ENCODE assay signal across 10 cellular contexts in genomic region chr19:5338661-5339469, GRCh38. TPM values are rescaled to one million over a fixed set of nuclear protein-coding genes. Genes with fewer than 3 reads are reported as not detected.
A peak's percentile ranks its signal among the peaks of the same experiment; 100 is the strongest.
DNase-seq lines count a peak whose midpoint lies in the region; ATAC-seq and TF ChIP-seq lines count a peak whose summit lies in the region.
"Had no signal": no experiment of that assay in that cellular context is flagged by ENCODE, and none has a peak within 500 bp of the region (broad histone marks: within the 10 kb centered on the region; RNA-seq: fewer than 3 reads in every experiment).

No MANE protein-coding gene starts in this region.

- WGBS in prostate gland: 7% methylated on average over 34 of the region's 34 CpGs

- H3K4me1 Mint-ChIP-seq in activated naive CD4-positive, alpha-beta T cell treated with anti-CD3 and anti-CD28 coated beads, Interleukin-2, amount 10 ng/mL, durations not matched to agents 7 days and 5 days: peaks cover 10% of the 10 kb centered on the region
- peaks cover 39% of the 10 kb centered on the region for H3K4me1 Mint-ChIP-seq in stimulated activated naive CD8-positive, alpha-beta T cell treated with anti-CD3 and anti-CD28 coated beads, Interleukin-15, amount 100 ng/mL, for 72 hours

- H3K4me3 Mint-ChIP-seq in activated naive CD4-positive, alpha-beta T cell treated with anti-CD3 and anti-CD28 coated beads, Interleukin-2, amount 10 ng/mL, durations not matched to agents 7 days and 5 days: peak overlapping the region; percentile 19
- peak overlapping the region; percentile 78 to 84 for H3K4me3 Mint-ChIP-seq in stimulated activated naive CD8-positive, alpha-beta T cell treated with anti-CD3 and anti-CD28 coated beads, Interleukin-15, amount 100 ng/mL, for 72 hours

- DNase-seq in activated naive CD4-positive, alpha-beta T cell treated with anti-CD3 and anti-CD28 coated beads, Interleukin-2, amount 10 ng/mL, durations not matched to agents 7 days and 5 days: no peak
- no peak for DNase-seq in activated naive CD4-positive, alpha-beta T cell treated with anti-CD3 and anti-CD28 coated beads, Interleukin-2, amount 50 U/mL, for 72 hours (ENCODE audit: low spot score in 2 of 2)
- DNase-seq in SJCRH30 (peak in 1 of 2 experiments; percentile 40), globus pallidus (ENCODE audit: low spot score) (peak; percentile 55), NCI-H2081 treated with DMSO at 0.1 percent for 48 hours (lab: John Stamatoyannopoulos, UW) (no peak), NCI-H1048 (lab: John Stamatoyannopoulos, UW) (no peak), prostate gland (ENCODE audit: low spot score) (no peak)
- no peak for DNase-seq in stimulated activated naive CD8-positive, alpha-beta T cell treated with anti-CD3 and anti-CD28 coated beads, Interleukin-15, amount 100 ng/mL, for 72 hours
- DNase-seq: DND-41 had no signal

- H3K36me3 ChIP-seq in SJCRH30 (no peaks in the 10 kb centered on the region), prostate gland (no peaks in the 10 kb centered on the region)

- H3K9me3 ChIP-seq in SJCRH30 (replicated peaks) (no peaks in the 10 kb centered on the region), prostate gland (no peaks in the 10 kb centered on the region)

- H3K27ac ChIP-seq in SJCRH30 (no peak overlapping the region), prostate gland (no peak overlapping the region)
- H3K27ac ChIP-seq: KMS-11 had no signal

- H3K4me3 ChIP-seq in SJCRH30 (peak overlapping the region; percentile 64), prostate gland (no peak overlapping the region)

- peak in 1 of 4 experiments; percentile 15 for TF ChIP-seq CTCF in prostate gland (IDR thresholded peaks at IDR 0.05)

- 0 out of 2 replicates have a peak, but pooled peaks cover 4% of the 10 kb centered on the region for H3K27me3 ChIP-seq in SJCRH30
- H3K27me3 ChIP-seq in prostate gland (replicated peaks; ENCODE audit: insufficient read depth): peaks cover 4% of the 10 kb centered on the region

- H3K4me1 ChIP-seq in SJCRH30: no peaks in the 10 kb centered on the region
- peaks cover 8% of the 10 kb centered on the region for H3K4me1 ChIP-seq in prostate gland (replicated peaks)

- H3K9me3 Mint-ChIP-seq in activated naive CD4-positive, alpha-beta T cell treated with anti-CD3 and anti-CD28 coated beads, Interleukin-2, amount 10 ng/mL, durations not matched to agents 7 days and 5 days: no peaks in the 10 kb centered on the region
- no peaks in the 10 kb centered on the region for H3K9me3 Mint-ChIP-seq in activated naive CD4-positive, alpha-beta T cell treated with anti-CD3 and anti-CD28 coated beads, Interleukin-2, amount 50 U/mL, for 72 hours
- H3K9me3 Mint-ChIP-seq in stimulated activated naive CD8-positive, alpha-beta T cell treated with anti-CD3 and anti-CD28 coated beads, Interleukin-15, amount 100 ng/mL, for 72 hours: no peaks in the 10 kb centered on the region

- ATAC-seq in activated naive CD4-positive, alpha-beta T cell treated with anti-CD3 and anti-CD28 coated beads, Interleukin-2, amount 50 U/mL, for 72 hours: no peak
- ATAC-seq in stimulated activated naive CD8-positive, alpha-beta T cell treated with anti-CD3 and anti-CD28 coated beads, Interleukin-15, amount 100 ng/mL, for 72 hours: no peak

- H3K27ac Mint-ChIP-seq in activated naive CD4-positive, alpha-beta T cell treated with anti-CD3 and anti-CD28 coated beads, Interleukin-2, amount 10 ng/mL, durations not matched to agents 7 days and 5 days: no peak overlapping the region
- no peak overlapping the region for H3K27ac Mint-ChIP-seq in activated naive CD4-positive, alpha-beta T cell treated with anti-CD3 and anti-CD28 coated beads, Interleukin-2, amount 50 U/mL, for 72 hours
- H3K27ac Mint-ChIP-seq in stimulated activated naive CD8-positive, alpha-beta T cell treated with anti-CD3 and anti-CD28 coated beads, Interleukin-15, amount 100 ng/mL, for 72 hours: peak overlapping the region; percentile 66 to 91

- peaks cover 82% of the 10 kb centered on the region for H3K27me3 Mint-ChIP-seq in activated naive CD4-positive, alpha-beta T cell treated with anti-CD3 and anti-CD28 coated beads, Interleukin-2, amount 10 ng/mL, durations not matched to agents 7 days and 5 days
- peaks cover 86% of the 10 kb centered on the region for H3K27me3 Mint-ChIP-seq in stimulated activated naive CD8-positive, alpha-beta T cell treated with anti-CD3 and anti-CD28 coated beads, Interleukin-15, amount 100 ng/mL, for 72 hours

- intact Hi-C loops in prostate gland (cut with DNase I): no loop called here

- CTCF ChIA-PET in activated naive CD4-positive, alpha-beta T cell treated with anti-CD3 and anti-CD28 coated beads, Interleukin-2, amount 10 ng/mL, durations not matched to agents 7 days and 5 days (lab: Charles Lee): no interaction called here

- no peak for TF ChIP-seq POLR2A in prostate gland (IDR thresholded peaks at IDR 0.05)

- no peaks in the 10 kb centered on the region for H3K36me3 Mint-ChIP-seq in activated naive CD4-positive, alpha-beta T cell treated with anti-CD3 and anti-CD28 coated beads, Interleukin-2, amount 10 ng/mL, durations not matched to agents 7 days and 5 days
- peaks cover 0 to 6% of the 10 kb centered on the region in 2 donors for H3K36me3 Mint-ChIP-seq in activated naive CD4-positive, alpha-beta T cell treated with anti-CD3 and anti-CD28 coated beads, Interleukin-2, amount 50 U/mL, for 72 hours

RNA-seq across cellular contexts. Expression of gene PTPRS, which starts 1.7 kb away (rescaled TPM):
- total RNA-seq in activated naive CD4-positive, alpha-beta T cell treated with anti-CD3 and anti-CD28 coated beads, Interleukin-2, amount 50 U/mL, for 72 hours: 1 to 10 TPM; 2.3 TPM
- total RNA-seq in SJCRH30 (2014; rRNA removed; shearing (Covaris generic)): 21.8 and 22.2 TPM in 2 replicates
- 100 to 1,000 TPM; 221 to 379 TPM for total RNA-seq in prostate gland

Comparison
In these comparisons a context has a peak if more than half of its experiments do, and no peak if none do; other contexts are left out.
1. H3K27ac Mint-ChIP-seq: peak in stimulated activated naive CD8-positive, alpha-beta T cell treated with anti-CD3 and anti-CD28 coated beads, Interleukin-15, amount 100 ng/mL, for 72 hours (2 of 2); none in activated naive CD4-positive, alpha-beta T cell treated with anti-CD3 and anti-CD28 coated beads, Interleukin-2, amount 10 ng/mL, durations not matched to agents 7 days and 5 days (single experiment) and activated naive CD4-positive, alpha-beta T cell treated with anti-CD3 and anti-CD28 coated beads, Interleukin-2, amount 50 U/mL, for 72 hours (0 of 2).